ENCODE assay signal across 8 cellular contexts in genomic region chr15:40859206-40859851, GRCh38. TPM values are rescaled to one million over a fixed set of nuclear protein-coding genes. Genes with fewer than 3 reads are reported as not detected.
DNase-seq lines count a peak whose midpoint lies in the region; ATAC-seq and TF ChIP-seq lines count a peak whose summit lies in the region.

No MANE protein-coding gene starts in this region.

- H3K27ac Mint-ChIP-seq in nephron = peak overlapping the region; percentile 22 to 93 (median 51)

- DNase-seq in GM10248 (ENCODE audit: extremely low spot score) (peak; percentile 86), PC-3 (peak; percentile 87), activated T-cell treated with anti-CD3 and anti-CD28 coated beads for 24 hours (ENCODE audit: low read depth) (peak; percentile 74), esophagus muscularis mucosa (ENCODE audit: extremely low spot score) (no peak)
- peak; percentile 54 to 83 (median 68) for DNase-seq in stimulated activated naive CD4-positive, alpha-beta T cell (lab: John Stamatoyannopoulos, UW)

- ATAC-seq in HG03565 (IDR thresholded peaks at IDR 0.05; ENCODE audit: unreplicated experiment) (peak; percentile 50), PC-3 (peak; percentile 63), GM21360 (IDR thresholded peaks at IDR 0.05; ENCODE audit: unreplicated experiment) (no peak)

- H3K36me3 Mint-ChIP-seq in nephron (ENCODE audit: low read depth) = peaks cover 3% of the 10 kb centered on the region

- POLR2A ChIA-PET in GM10248 (lab: Yijun Ruan, JAX) (interaction anchor here (0.6 to 1.8 kb wide), 3 partner anchors 9 to 35 kb away, joined by 5 to 16 read pairs (median 7); partner anchors contain the start of gene VPS18), PC-3 (lab: Charles Lee; ENCODE audit: unreplicated experiment) (interaction anchor here (0.5 to 0.6 kb wide), 2 partner anchors 14 to 16 kb away, joined by 3 read pairs; no protein-coding TSS in a partner anchor)

- H3K27ac ChIP-seq in PC-3 (ENCODE audit: low read length) (0 out of 2 replicates have a peak overlapping the region, but pooled peaks have one; percentile 5), esophagus muscularis mucosa (replicated peaks in 1 of 4) (no peak overlapping the region)

- H3K4me1 Mint-ChIP-seq in nephron = peaks cover 11% of the 10 kb centered on the region

- no peaks in the 10 kb centered on the region for H3K9me3 ChIP-seq in PC-3 (ENCODE audit: low read length)
- H3K9me3 ChIP-seq in esophagus muscularis mucosa = no peaks in the 10 kb centered on the region

- H3K9me3 Mint-ChIP-seq in nephron = no peaks in the 10 kb centered on the region

- peak overlapping the region in 1 of 3 experiments; percentile 51 for H3K4me3 Mint-ChIP-seq in nephron

- TF ChIP-seq EP300 in esophagus muscularis mucosa (IDR thresholded peaks at IDR 0.05) = no peak

- no peak overlapping the region for H3K4me3 ChIP-seq in PC-3 (ENCODE audit: low read length)
- no peak overlapping the region for H3K4me3 ChIP-seq in esophagus muscularis mucosa

- peaks cover 16% of the 10 kb centered on the region for H3K27me3 Mint-ChIP-seq in nephron (ENCODE audit: low read depth)

- peaks cover 14% of the 10 kb centered on the region for H3F3A ChIP-seq in PC-3 (ENCODE audit: low read length, unreplicated experiment)

- H4K20me1 ChIP-seq in PC-3 (ENCODE audit: low read length) = no peaks in the 10 kb centered on the region

- no peaks in the 10 kb centered on the region for H3K79me2 ChIP-seq in PC-3 (ENCODE audit: low read length)

- no peak overlapping the region for H3K4me2 ChIP-seq in PC-3 (ENCODE audit: low read length)

- H3K9me2 ChIP-seq in PC-3 (replicated peaks; ENCODE audit: low read length) = no peaks in the 10 kb centered on the region

- TF ChIP-seq POLR2A in esophagus muscularis mucosa (IDR thresholded peaks at IDR 0.05; ENCODE audit: low read depth) = no peak

- intact Hi-C loops in PC-3 (cut with micrococcal nuclease) (loop anchor here (5.0 kb wide), 1 partner anchor 158 kb away; no protein-coding TSS in a partner anchor), esophagus muscularis mucosa (cut with DNase I) (loop anchor here (5.0 kb wide), 1 partner anchor 328 kb away; no protein-coding TSS in a partner anchor)

- H3K27me3 ChIP-seq in PC-3 (ENCODE audit: low read length) (no peaks in the 10 kb centered on the region), esophagus muscularis mucosa (peaks cover 0 to 51% (median 0%) of the 10 kb centered on the region in 4 donors)

- BruUV-seq in PC-3 (replicated peaks; lab: Mats Ljungman, UMichigan) = TSS peak; percentile 0

- H3K9ac ChIP-seq in PC-3 (ENCODE audit: low read length) = no peak overlapping the region

- H3K4me1 ChIP-seq in PC-3 (ENCODE audit: insufficient read depth, low read length) = peaks cover 47% of the 10 kb centered on the region
- H3K4me1 ChIP-seq in esophagus muscularis mucosa = peaks cover 0 to 19% (median 6%) of the 10 kb centered on the region in 4 donors

- TF ChIP-seq CTCF in GM10248 (IDR thresholded peaks at IDR 0.05; ENCODE audit: control extremely low read depth, extremely low read depth, low read depth, missing control alignments) (peak; percentile 88), PC-3 (conservative IDR thresholded peaks at IDR 0.05; ENCODE audit: low read depth, low read length) (peak; percentile 94), esophagus muscularis mucosa (IDR thresholded peaks at IDR 0.05) (peak; percentile 48 to 64 (median 48)), nephron (IDR thresholded peaks at IDR 0.05; ENCODE audit: unreplicated experiment in 3 of 3) (peak; percentile 57 to 66 (median 58))

- 44% methylated on average over 18 of the region's 18 CpGs for WGBS in esophagus muscularis mucosa

- CTCF ChIA-PET in GM10248 (lab: Yijun Ruan, JAX) = interaction anchor here (0.6 to 4.2 kb wide), 39 partner anchors 27 to 474 kb away, joined by 3 to 31 read pairs (median 4); partner anchors contain the start of genes DNAJC17, NUSAP1, RAD51 and RPUSD2
- CTCF ChIA-PET in PC-3 (lab: Charles Lee) = interaction anchor here (0.5 to 3.8 kb wide), 17 partner anchors 9 to 307 kb away, joined by 3 to 80 read pairs (median 5); partner anchors contain the start of genes RHOV and VPS18

- H2AFZ ChIP-seq in PC-3 (ENCODE audit: low read length) = no peak overlapping the region

- peaks cover 25% of the 10 kb centered on the region for H3K36me3 ChIP-seq in PC-3 (ENCODE audit: low read depth, low read length)
- H3K36me3 ChIP-seq in esophagus muscularis mucosa = no peaks in the 10 kb centered on the region

RNA-seq across cellular contexts. Expression of gene RHOV, which starts 14.7 kb away (rescaled TPM):
- 39.5 and 52.2 TPM in 2 replicates for total RNA-seq in PC-3 (2014; rRNA removed)
- not detected for total RNA-seq in esophagus muscularis mucosa

RNA-seq across cellular contexts. Expression of gene SPINT1, which starts 15.5 kb away (rescaled TPM):
- total RNA-seq in PC-3 (2014; rRNA removed) = 177 and 244 TPM in 2 replicates
- 1 to 10 TPM in 3 of 4 donors, under 1 TPM in 1; 0.99 to 2.8 (median 1.8) TPM for total RNA-seq in esophagus muscularis mucosa

RNA-seq across cellular contexts. Expression of gene PPP1R14D, which starts 30.8 kb away (rescaled TPM):
- total RNA-seq in PC-3 (2014; rRNA removed) (0.33 TPM in 1 of 2 replicates, not detected in the other), esophagus muscularis mucosa (not detected)

RNA-seq across cellular contexts. Expression of gene VPS18, which starts 34.9 kb away (rescaled TPM):
- total RNA-seq in PC-3 (2014; rRNA removed) (37.6 and 39.5 TPM in 2 replicates), esophagus muscularis mucosa (10 to 100 TPM; 28.7 to 36.6 (median 32.2) TPM)

RNA-seq across cellular contexts. Expression of gene DNAJC17, which starts 52.1 kb away (rescaled TPM):
- total RNA-seq in PC-3 (2014; rRNA removed) (51.2 and 53.3 TPM in 2 replicates), esophagus muscularis mucosa (10 to 100 TPM in 3 of 4 donors, 1 to 10 TPM in 1; 10.0 to 23.8 (median 13.9) TPM)

Comparison
In these comparisons a context has a peak if more than half of its experiments do, and no peak if none do; other contexts are left out.
1. RNA of gene RHOV, which starts 14.7 kb away (total RNA-seq): 39.5 to 52.2 TPM in PC-3; not detected in esophagus muscularis mucosa; every median in the first group is over 10 times any median in the second.
2. RNA of gene SPINT1, which starts 15.5 kb away (total RNA-seq): 177 to 244 TPM in PC-3; 0.99 to 2.8 TPM in esophagus muscularis mucosa; every median in the first group is over 10 times any median in the second.
3. Peak in every context shown above with its lines, with median percentiles within 50 percentile points of each other: CTCF ChIP-seq.